24 cellular contexts compared by ENCODE assay signal in the genomic region with DNA sequence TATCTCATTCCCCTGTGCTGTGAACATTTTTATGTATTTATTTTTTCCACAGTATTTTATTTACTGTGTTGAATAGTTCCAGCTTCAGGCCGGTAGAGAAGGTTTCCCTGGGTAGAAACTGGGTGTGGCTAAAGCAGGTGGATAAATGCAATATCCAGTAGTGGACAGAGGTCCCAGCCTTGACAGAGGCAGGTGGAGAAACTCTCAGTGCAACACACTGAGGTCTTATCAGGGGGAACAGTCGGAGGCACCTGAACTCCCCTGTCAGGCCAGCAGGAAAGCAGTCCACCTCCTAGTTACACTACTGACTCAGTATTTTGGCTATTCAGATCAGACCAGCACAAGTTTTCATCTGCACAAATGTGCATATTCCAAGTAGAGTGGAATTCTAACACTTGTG.
DNase-seq lines count a peak whose midpoint lies in the region; ATAC-seq, FAIRE-seq and TF ChIP-seq lines count a peak whose summit lies in the region.
"Had no signal": no experiment of that assay in that cellular context is flagged by ENCODE, and none has a peak within 500 bp of the region (broad histone marks: within the 10 kb centered on the region; RNA-seq: fewer than 3 reads in every experiment).

No MANE protein-coding gene starts in this region.

- H3K36me3 Mint-ChIP-seq in activated T-cell treated with anti-CD3 and anti-CD28 coated beads, Interleukin-2, amount 50 U/mL, for 4 hours (ENCODE audit: insufficient read depth) = no peaks in the 10 kb centered on the region
- H3K36me3 Mint-ChIP-seq: CD4-positive, CD25-positive, alpha-beta regulatory T cell; CD8-positive, alpha-beta T cell had no signal

- 22 to 38% methylated on average over 2 of the region's 2 CpGs for WGBS in body of pancreas, 2 donors
- WGBS in pancreas, 2 donors = 34 to 36% methylated on average over 2 of the region's 2 CpGs

- TF ChIP-seq CTCF in cardiac muscle cell (IDR thresholded peaks at IDR 0.05; ENCODE audit: low read depth, low read length) = no peak
- TF ChIP-seq CTCF in body of pancreas (IDR thresholded peaks at IDR 0.05) = no peak
- TF ChIP-seq CTCF in pancreas (IDR thresholded peaks at IDR 0.05) = no peak

- DNase-seq in cardiac muscle cell (ENCODE audit: low read depth in 1 of 2, low spot score in 1 of 2) = peak in 1 of 2 donors; percentile 11
- DNase-seq in left cardiac atrium = no peak
- DNase-seq in body of pancreas = peak in 1 of 4 donors; percentile 47
- DNase-seq in pancreas = peak in 1 of 6 donors; percentile 27
- no peak for DNase-seq in GF-D8 (lab: John Stamatoyannopoulos, UW)
- no peak for DNase-seq in activated T-cell treated with anti-CD3 and anti-CD28 coated beads, Interleukin-2, amount 50 U/mL, for 4 hours
- DNase-seq: Caco-2; CD4-positive, CD25-positive, alpha-beta regulatory T cell; CD8-positive, alpha-beta T cell; DMS153; DND-41; GOT3; HFFc6 had no signal

- no peak overlapping the region for H3K4me3 ChIP-seq in cardiac muscle cell
- H3K4me3 ChIP-seq in body of pancreas = no peak overlapping the region
- no peak overlapping the region for H3K4me3 ChIP-seq in pancreas
- H3K4me3 ChIP-seq: BLaER1, GM12878, HAP-1 had no signal

- H3K27me3 ChIP-seq in cardiac muscle cell (no peaks in the 10 kb centered on the region), body of pancreas (no peaks in the 10 kb centered on the region), pancreas (no peaks in the 10 kb centered on the region)
- H3K27me3 ChIP-seq: BLaER1 had no signal

- peaks cover 11% of the 10 kb centered on the region for H3K9me3 Mint-ChIP-seq in activated T-cell treated with anti-CD3 and anti-CD28 coated beads, Interleukin-2, amount 50 U/mL, for 4 hours
- H3K9me3 Mint-ChIP-seq: CD8-positive, alpha-beta T cell had no signal

- no peaks in the 10 kb centered on the region for H3K4me1 Mint-ChIP-seq in activated T-cell treated with anti-CD3 and anti-CD28 coated beads, Interleukin-2, amount 50 U/mL, for 4 hours (ENCODE audit: low read depth)
- H3K4me1 Mint-ChIP-seq: B cell; CD4-positive, CD25-positive, alpha-beta regulatory T cell had no signal

- H3K4me3 Mint-ChIP-seq in activated T-cell treated with anti-CD3 and anti-CD28 coated beads, Interleukin-2, amount 50 U/mL, for 4 hours = no peak overlapping the region
- H3K4me3 Mint-ChIP-seq: B cell; CD4-positive, CD25-positive, alpha-beta regulatory T cell; CD8-positive, alpha-beta T cell; HFFc6 had no signal

- H3K27me3 Mint-ChIP-seq in activated T-cell treated with anti-CD3 and anti-CD28 coated beads, Interleukin-2, amount 50 U/mL, for 4 hours (ENCODE audit: low read depth) = no peaks in the 10 kb centered on the region
- H3K27me3 Mint-ChIP-seq: B cell; CD4-positive, CD25-positive, alpha-beta regulatory T cell had no signal

- intact Hi-C loops in left cardiac atrium (cut with DNase I) (no loop called here), body of pancreas (cut with DNase I) (no loop called here), pancreas (cut with DNase I) (no loop called here)

- TF ChIP-seq POLR2A in body of pancreas (IDR thresholded peaks at IDR 0.05) = no peak

- no peak for FAIRE-seq in pancreas (lab: Jason Lieb, UNC)
- FAIRE-seq: A204.1, G401.6, GM12878, GM19239, H54 had no signal

- H3K9me3 ChIP-seq in cardiac muscle cell (ENCODE audit: low read depth) (no peaks in the 10 kb centered on the region), body of pancreas (no peaks in the 10 kb centered on the region), pancreas (no peaks in the 10 kb centered on the region)
- H3K9me3 ChIP-seq: BLaER1 had no signal

- H3K36me3 ChIP-seq in cardiac muscle cell = no peaks in the 10 kb centered on the region
- H3K36me3 ChIP-seq in body of pancreas (replicated peaks in 1 of 2; ENCODE audit: insufficient read depth in 1 of 2, low read depth in 2 of 2) = no peaks in the 10 kb centered on the region
- H3K36me3 ChIP-seq in pancreas = no peaks in the 10 kb centered on the region
- H3K36me3 ChIP-seq: BLaER1, HAP-1 had no signal

- H3K27ac ChIP-seq in cardiac muscle cell = peak overlapping the region; percentile 12
- no peak overlapping the region for H3K27ac ChIP-seq in body of pancreas
- no peak overlapping the region for H3K27ac ChIP-seq in pancreas
- H3K27ac ChIP-seq: 22Rv1, BLaER1, C4-2B had no signal

- ATAC-seq in left cardiac atrium (no peak), body of pancreas (peak; percentile 24), pancreas (peak; percentile 28 to 88 (median 48)), esophagus mucosa (no peak)
- no peak for ATAC-seq in activated T-cell treated with anti-CD3 and anti-CD28 coated beads, Interleukin-2, amount 50 U/mL, for 4 hours
- ATAC-seq: CD8-positive, alpha-beta T cell had no signal

- H3K4me1 ChIP-seq in cardiac muscle cell (ENCODE audit: low read depth) = peaks cover 8% of the 10 kb centered on the region
- peaks cover 10% of the 10 kb centered on the region for H3K4me1 ChIP-seq in body of pancreas
- no peaks in the 10 kb centered on the region for H3K4me1 ChIP-seq in pancreas
- H3K4me1 ChIP-seq: BLaER1, Caco-2, HAP-1 had no signal

Comparison
In these comparisons a context has a peak if more than half of its experiments do, and no peak if none do; other contexts are left out.
1. ATAC-seq: peak in body of pancreas (single experiment) and pancreas (4 of 4); none in left cardiac atrium (0 of 2), activated T-cell treated with anti-CD3 and anti-CD28 coated beads, Interleukin-2, amount 50 U/mL, for 4 hours (0 of 2) and esophagus mucosa (single experiment).